In genomic region chr19:4088975-4089374, GRCh38 we compare ENCODE assay signal across 8 cellular contexts. TPM values are rescaled to one million over a fixed set of nuclear protein-coding genes. Genes with fewer than 3 reads are reported as not detected.
DNase-seq lines count a peak whose midpoint lies in the region; ATAC-seq and TF ChIP-seq lines count a peak whose summit lies in the region.

No MANE protein-coding gene starts in this region.

- peaks cover 0 to 53% (median 43%) of the 10 kb centered on the region in 9 donors for H3K36me3 ChIP-seq in heart left ventricle
- H3K36me3 ChIP-seq in transverse colon: peaks cover 0 to 9% (median 0%) of the 10 kb centered on the region in 4 donors
- H3K36me3 ChIP-seq in Karpas-422 (ENCODE audit: insufficient read depth, low read length): no peaks in the 10 kb centered on the region

- H3K4me1 ChIP-seq in heart left ventricle (peaks cover 0 to 47% (median 3%) of the 10 kb centered on the region in 12 donors), transverse colon (peaks cover 3 to 43% (median 21%) of the 10 kb centered on the region in 4 donors), Karpas-422 (ENCODE audit: low read length) (no peaks in the 10 kb centered on the region)

- peak in 1 of 5 donors; percentile 18 for DNase-seq in heart left ventricle
- no peak for DNase-seq in cardiac septum (ENCODE audit: low spot score)
- peak in 4 of 5 donors; percentile 41 to 71 (median 49) for DNase-seq in T-helper 1 cell
- DNase-seq in erythroblast (lab: John Stamatoyannopoulos, UW): peak; percentile 56 to 62
- no peak for DNase-seq in transverse colon
- no peak for DNase-seq in Karpas-422
- no peak for DNase-seq in globus pallidus (ENCODE audit: low spot score)
- no peak for DNase-seq in midbrain (lab: John Stamatoyannopoulos, UW)

- H3K9me3 ChIP-seq in heart left ventricle (no peaks in the 10 kb centered on the region), transverse colon (no peaks in the 10 kb centered on the region), Karpas-422 (ENCODE audit: low read length) (no peaks in the 10 kb centered on the region)

- no peak for TF ChIP-seq EP300 in transverse colon (IDR thresholded peaks at IDR 0.05; ENCODE audit: low read depth)

- H3K4me3 ChIP-seq in heart left ventricle: peak overlapping the region in 8 of 12 donors; percentile 3 to 47 (median 22)
- no peak overlapping the region for H3K4me3 ChIP-seq in transverse colon
- no peak overlapping the region for H3K4me3 ChIP-seq in Karpas-422 (ENCODE audit: low read length)

- TF ChIP-seq POLR2A in heart left ventricle (IDR thresholded peaks at IDR 0.05): no peak
- no peak for TF ChIP-seq POLR2A in erythroblast (IDR thresholded peaks at IDR 0.05; ENCODE audit: low read length)
- no peak for TF ChIP-seq POLR2A in transverse colon (IDR thresholded peaks at IDR 0.05)

- H3K9me2 ChIP-seq in Karpas-422 (replicated peaks; ENCODE audit: insufficient read depth, low read length): no peaks in the 10 kb centered on the region

- H2AFZ ChIP-seq in Karpas-422 (ENCODE audit: low read length): no peak overlapping the region

- WGBS in heart left ventricle, 4 donors: 45 to 58% (median 53%) methylated on average over 2 of the region's 2 CpGs
- WGBS in transverse colon (ENCODE audit: low coverage in 1 of 2), 2 donors: 68% methylated on average over 2 of the region's 2 CpGs; no CpG with 5 or more reads in 1 of the 2 donors

- H3K9ac ChIP-seq in Karpas-422 (ENCODE audit: low read length): no peak overlapping the region

- no peak overlapping the region for H3K4me2 ChIP-seq in Karpas-422 (ENCODE audit: low read depth, low read length, poor library complexity, severe bottlenecking)

- TF ChIP-seq CTCF in heart left ventricle (IDR thresholded peaks at IDR 0.05): no peak
- no peak for TF ChIP-seq CTCF in transverse colon (IDR thresholded peaks at IDR 0.05)

- ATAC-seq in heart left ventricle: peak in 1 of 4 donors; percentile 17

- in situ Hi-C loops in transverse colon (cut with MboI; ENCODE audit: low pct_ligation_motif_present in 1 of 4, low pct_unique_long_range_greater_than_20kb in 1 of 4, low sequenced_read_pairs in 3 of 4): no loop called here

- H4K20me1 ChIP-seq in Karpas-422 (ENCODE audit: insufficient read depth, low read depth, low read length): no peaks in the 10 kb centered on the region

- H3K27me3 ChIP-seq in heart left ventricle: no peaks in the 10 kb centered on the region
- no peaks in the 10 kb centered on the region for H3K27me3 ChIP-seq in transverse colon
- no peaks in the 10 kb centered on the region for H3K27me3 ChIP-seq in Karpas-422 (ENCODE audit: low read length)

- intact Hi-C loops in heart left ventricle (cut with DNase I) (no loop called here), cardiac septum (cut with DNase I) (no loop called here), transverse colon (cut with DNase I; ENCODE audit: low total_unique reads) (no loop called here)

- H3K27ac ChIP-seq in heart left ventricle (peak overlapping the region in 6 of 12 donors; percentile 22 to 89 (median 46)), transverse colon (peak overlapping the region; percentile 23 to 60 (median 48)), Karpas-422 (ENCODE audit: low read length) (no peak overlapping the region)

- no peaks in the 10 kb centered on the region for H3K79me2 ChIP-seq in Karpas-422 (ENCODE audit: low read length)

RNA-seq across cellular contexts. Expression of gene ZBTB7A, which starts 22.3 kb away (rescaled TPM):
- 10 to 100 TPM; 22.8 to 65.0 (median 29.3) TPM for total RNA-seq in heart left ventricle
- 10 to 100 TPM; 14.6 to 14.7 TPM for polyA plus RNA-seq in heart left ventricle
- total RNA-seq in cardiac septum: 29.9 TPM
- total RNA-seq in transverse colon: 100 to 1,000 TPM; 101 to 224 (median 141) TPM
- total RNA-seq in Karpas-422 (2014; rRNA removed; shearing (Covaris generic); ENCODE audit: low replicate concordance): 7.2 and 29.3 TPM in 2 replicates

RNA-seq across cellular contexts. Expression of gene MAP2K2, which starts 34.9 kb away (rescaled TPM):
- total RNA-seq in heart left ventricle: 100 to 1,000 TPM in 7 of 9 donors, 10 to 100 TPM in 2; 95.3 to 154 (median 108) TPM
- 100 to 1,000 TPM; 131 to 204 TPM for polyA plus RNA-seq in heart left ventricle
- total RNA-seq in cardiac septum: 107 TPM
- total RNA-seq in transverse colon: 100 to 1,000 TPM; 136 to 199 (median 195) TPM
- 106 and 270 TPM in 2 replicates for total RNA-seq in Karpas-422 (2014; rRNA removed; shearing (Covaris generic); ENCODE audit: low replicate concordance)

Comparison
In these comparisons a context has a peak if more than half of its experiments do, and no peak if none do; other contexts are left out.
1. DNase-seq: peak in T-helper 1 cell (4 of 5) and erythroblast (2 of 2); none in cardiac septum (single experiment), transverse colon (single experiment), Karpas-422 (single experiment), globus pallidus (single experiment) and midbrain (single experiment).
2. H3K4me3 ChIP-seq: peak in heart left ventricle (8 of 12); none in transverse colon (0 of 4) and Karpas-422 (single experiment).